In the genomic region with DNA sequence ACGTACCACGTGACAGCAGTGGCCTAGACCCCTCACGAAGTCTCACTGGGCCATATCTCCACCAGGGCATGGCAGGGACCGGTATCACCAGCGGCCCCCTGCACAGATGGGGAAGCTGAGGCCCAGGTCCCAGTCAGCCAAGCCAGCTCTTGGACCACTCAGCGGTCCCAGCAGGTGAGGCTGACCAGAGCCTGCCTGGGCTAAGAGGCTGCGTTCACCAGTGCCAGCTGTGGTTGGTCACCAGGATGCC, we compare ENCODE assay signal across 8 cellular contexts. TPM values are rescaled to one million over a fixed set of nuclear protein-coding genes. Genes with fewer than 3 reads are reported as not detected.
DNase-seq lines count a peak whose midpoint lies in the region; ATAC-seq and TF ChIP-seq lines count a peak whose summit lies in the region.

No MANE protein-coding gene starts in this region.

- H3K79me2 ChIP-seq in ACC112 (ENCODE audit: control insufficient read depth, insufficient read depth, low read length, unreplicated experiment) = peaks cover 4% of the 10 kb centered on the region

- peaks cover 30 to 42% (median 34%) of the 10 kb centered on the region in 3 donors for H3K4me1 Mint-ChIP-seq in naive B cell

- no peak for TF ChIP-seq POLR2A in breast epithelium (IDR thresholded peaks at IDR 0.05)

- peak overlapping the region; percentile 76 to 93 (median 82) for H3K4me3 Mint-ChIP-seq in naive B cell

- DNase-seq in breast epithelium (ENCODE audit: low spot score in 2 of 2) (no peak), naive B cell (no peak), aorta (no peak)

- peaks cover 0 to 5% of the 10 kb centered on the region in 2 donors for H3K36me3 Mint-ChIP-seq in naive B cell

- ATAC-seq in naive B cell (ENCODE audit: low read depth in 2 of 2) = no peak
- ATAC-seq in GM19463 (IDR thresholded peaks at IDR 0.05; ENCODE audit: unreplicated experiment) = no peak
- no peak for ATAC-seq in aorta (ENCODE audit: low FRiP score)
- ATAC-seq in HG03354 (IDR thresholded peaks at IDR 0.05; ENCODE audit: poor library complexity, severe bottlenecking, unreplicated experiment) = no peak
- ATAC-seq in GM21723 (IDR thresholded peaks at IDR 0.05; ENCODE audit: unreplicated experiment) = no peak

- TF ChIP-seq CTCF in breast epithelium (IDR thresholded peaks at IDR 0.05) = no peak

- H3K27ac ChIP-seq in ACC112 (ENCODE audit: low read depth, low read length) = no peak overlapping the region
- H3K27ac ChIP-seq in HUES48 (ENCODE audit: low read depth, low read length) = peak overlapping the region; percentile 47
- H3K27ac ChIP-seq in breast epithelium = peak overlapping the region; percentile 88 to 92
- H3K27ac ChIP-seq in aorta (ENCODE audit: low read depth in 1 of 2, low read length in 2 of 2) = peak overlapping the region in 1 of 2 donors; percentile 72

- H3K27ac Mint-ChIP-seq in naive B cell = peak overlapping the region; percentile 91 to 98 (median 96)

- H3K36me3 ChIP-seq in ACC112 (ENCODE audit: insufficient read depth, low read length) = 0 out of 2 replicates have a peak, but pooled peaks cover 3% of the 10 kb centered on the region
- H3K36me3 ChIP-seq in HUES48 (ENCODE audit: control insufficient read depth, insufficient read depth, low read length) = peaks cover 9% of the 10 kb centered on the region
- H3K36me3 ChIP-seq in breast epithelium = no peaks in the 10 kb centered on the region
- peaks cover 0 to 1% of the 10 kb centered on the region in 2 donors for H3K36me3 ChIP-seq in aorta (ENCODE audit: control insufficient read depth in 1 of 2, insufficient read depth in 2 of 2, low read length in 1 of 2)

- intact Hi-C loops in breast epithelium (cut with DNase I; ENCODE audit: low total_unique reads) (no loop called here), aorta (cut with DNase I) (loop anchor here (5.0 to 10.0 kb wide), 4 partner anchors 126 to 489 kb away; a partner anchor contains a TSS)

- H3K4me1 ChIP-seq in ACC112 (ENCODE audit: control insufficient read depth, insufficient read depth, low read length, unreplicated experiment) (peaks cover 5% of the 10 kb centered on the region), HUES48 (ENCODE audit: control insufficient read depth, insufficient read depth, low read length) (no peaks in the 10 kb centered on the region; the same call in 1 of the 2 replicates), breast epithelium (no peaks in the 10 kb centered on the region), aorta (ENCODE audit: control insufficient read depth in 1 of 2, insufficient read depth in 2 of 2, low read length in 2 of 2) (no peaks in the 10 kb centered on the region)

- no peak overlapping the region for H3K9ac ChIP-seq in HUES48 (ENCODE audit: low read depth, low read length)

- H3K27me3 Mint-ChIP-seq in naive B cell = no peaks in the 10 kb centered on the region

- peak overlapping the region; percentile 64 for H2AFZ ChIP-seq in ACC112 (ENCODE audit: low read length, unreplicated experiment)

- peak overlapping the region; percentile 61 for H3K4me3 ChIP-seq in ACC112 (ENCODE audit: low read depth, low read length)
- peak overlapping the region; percentile 49 for H3K4me3 ChIP-seq in HUES48 (ENCODE audit: low read depth, low read length)
- H3K4me3 ChIP-seq in breast epithelium = peak overlapping the region; percentile 35 to 83 (median 82)
- H3K4me3 ChIP-seq in aorta (ENCODE audit: low read length in 2 of 2) = no peak overlapping the region

- H3K27me3 ChIP-seq in ACC112 (ENCODE audit: insufficient read depth, low read length) = no peaks in the 10 kb centered on the region
- H3K27me3 ChIP-seq in HUES48 (ENCODE audit: control insufficient read depth, insufficient read depth, low read length) = peaks cover 16% of the 10 kb centered on the region
- no peaks in the 10 kb centered on the region for H3K27me3 ChIP-seq in breast epithelium
- no peaks in the 10 kb centered on the region for H3K27me3 ChIP-seq in aorta (ENCODE audit: control insufficient read depth in 1 of 2, insufficient read depth in 2 of 2, low read length in 1 of 2)

- H3K9me3 Mint-ChIP-seq in naive B cell = peaks cover 0 to 1% (median 0%) of the 10 kb centered on the region in 7 donors

- WGBS in aorta, 2 donors = 55 to 58% methylated on average over 7 of the region's 7 CpGs

- H3K9me3 ChIP-seq in HUES48 (ENCODE audit: control insufficient read depth, insufficient read depth, low read length) = no peaks in the 10 kb centered on the region
- H3K9me3 ChIP-seq in breast epithelium = no peaks in the 10 kb centered on the region
- no peaks in the 10 kb centered on the region for H3K9me3 ChIP-seq in aorta (ENCODE audit: control insufficient read depth, low read length)

RNA-seq across cellular contexts. Expression of a gene that starts 2.6 kb away (rescaled TPM):
- total RNA-seq in breast epithelium (10 to 100 TPM in 2 of 3 donors, 1 to 10 TPM in 1; 8.5 to 12.9 (median 12.5) TPM), aorta (1 to 10 TPM; 7.5 to 7.6 TPM)
- polyA plus RNA-seq in naive B cell (ENCODE audit: low read depth in 6 of 6) (10 to 100 TPM; 10.8 to 13.2 (median 11.3) TPM), aorta (1 to 10 TPM; 4.0 to 7.8 TPM)

RNA-seq across cellular contexts. Expression of a gene that starts 11.0 kb away (rescaled TPM):
- total RNA-seq in breast epithelium = 10 to 100 TPM; 38.5 to 45.3 (median 44.2) TPM
- 10 to 100 TPM; 20.6 to 74.6 (median 46.0) TPM for polyA plus RNA-seq in naive B cell (ENCODE audit: low read depth in 6 of 6)
- 10 to 100 TPM; 31.7 to 42.6 TPM for total RNA-seq in aorta
- 10 to 100 TPM; 18.5 to 58.8 TPM for polyA plus RNA-seq in aorta

RNA-seq across cellular contexts. Expression of a gene that starts 23.2 kb away (rescaled TPM):
- total RNA-seq in breast epithelium = 10 to 100 TPM in 1 of 3 donors, 1 to 10 TPM in 1, under 1 TPM in 1; 0.16 to 10.2 (median 5.0) TPM
- polyA plus RNA-seq in naive B cell (ENCODE audit: low read depth in 6 of 6) = 10 to 100 TPM in 2 of 6 donors, 1 to 10 TPM in 4; 1.2 to 19.6 (median 2.6) TPM
- 1 to 10 TPM; 1.5 to 6.5 TPM for total RNA-seq in aorta
- under 1 TPM; 0.13 to 0.77 TPM for polyA plus RNA-seq in aorta

Comparison
In these comparisons a context has a peak if more than half of its experiments do, and no peak if none do; other contexts are left out.
1. H3K4me3 ChIP-seq: peak in ACC112 (single experiment), HUES48 (single experiment) and breast epithelium (3 of 3); none in aorta (0 of 2).